In the genomic region with DNA sequence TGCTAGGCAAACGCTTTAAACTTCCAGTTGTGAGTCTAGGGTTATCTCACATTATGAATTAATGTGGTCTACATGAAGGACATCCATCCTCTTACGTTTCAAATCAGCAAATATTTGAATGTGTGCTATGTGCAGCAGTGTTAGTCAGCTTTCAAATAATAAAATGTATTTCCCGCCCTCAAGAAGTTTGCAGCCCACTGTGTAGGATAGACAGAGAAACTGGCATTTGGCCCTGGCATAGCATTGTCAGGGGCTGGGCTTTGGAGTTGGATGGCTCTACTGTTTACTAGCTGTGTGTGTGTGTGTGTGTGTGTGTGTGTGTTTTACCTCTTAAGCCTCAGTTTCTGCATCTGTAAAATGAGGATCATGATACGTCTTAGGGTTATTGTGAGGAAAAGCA, we compare ENCODE assay signal across 26 cellular contexts.
"Had no signal": no experiment of that assay in that cellular context is flagged by ENCODE, and none has a peak within 500 bp of the region (broad histone marks: within the 10 kb centered on the region; RNA-seq: fewer than 3 reads in every experiment).

No MANE protein-coding gene starts in this region.

- ATAC-seq: sciatic nerve, WTC11 had no signal

- H3K36me3 ChIP-seq: esophagus squamous epithelium, left ventricle myocardium inferior, neutrophil, ovary, tibial nerve had no signal

- H3K27me3 ChIP-seq: esophagus squamous epithelium, ovary, tibial nerve had no signal

- DNase-seq: activated CD4-positive, alpha-beta memory T cell treated with anti-CD3 and anti-CD28 coated beads, Interleukin-2, amount 10 ng/mL, durations not matched to agents 7 days and 5 days; activated CD4-positive, alpha-beta T cell treated with anti-CD3 and anti-CD28 coated beads for 1 hour; activated CD4-positive, alpha-beta T cell treated with anti-CD3 and anti-CD28 coated beads, Interleukin-2, amount 10 ng/mL, durations not matched to agents 7 days and 5 days; activated CD8-positive, alpha-beta memory T cell treated with anti-CD3 and anti-CD28 coated beads, Interleukin-2, amount 50 U/mL, for 48 hours; activated gamma-delta T cell; activated naive CD4-positive, alpha-beta T cell treated with anti-CD3 and anti-CD28 coated beads, Interleukin-2, amount 10 ng/mL, durations not matched to agents 7 days and 5 days; activated naive CD8-positive, alpha-beta T cell treated with anti-CD3 and anti-CD28 coated beads, Interleukin-2, amount 10 ng/mL, durations not matched to agents 7 days and 5 days; activated T-cell treated with anti-CD3 and anti-CD28 coated beads, Interleukin-2, amount 50 U/mL, for 24 hours; amygdala; esophagus squamous epithelium; left ventricle myocardium inferior; nephron progenitor cell; ovary; retina; stimulated activated CD4-positive, alpha-beta T cell treated with anti-CD3 and anti-CD28 coated beads, Interleukin-15, amount 100 ng/mL, for 24 hours; stimulated activated CD4-positive, alpha-beta T cell treated with anti-CD3 and anti-CD28 coated beads, Interleukin-2, amount 100 ng/mL, for 24 hours; stimulated activated naive CD4-positive, alpha-beta T cell; T-helper 2 cell had no signal

- H3K4me3 ChIP-seq: esophagus squamous epithelium, left ventricle myocardium inferior, lung, ovary, skin epidermis, tibial nerve had no signal

- FAIRE-seq: bronchial epithelial cell, frontal cortex had no signal

- H3K27ac ChIP-seq: esophagus squamous epithelium, left ventricle myocardium inferior, neutrophil, ovary, skin epidermis, tibial nerve had no signal

- H3K9me3 ChIP-seq: esophagus squamous epithelium, left ventricle myocardium inferior, neutrophil, ovary, tibial nerve had no signal
